ENCODE assay signal across 1 cellular context in the genomic region with DNA sequence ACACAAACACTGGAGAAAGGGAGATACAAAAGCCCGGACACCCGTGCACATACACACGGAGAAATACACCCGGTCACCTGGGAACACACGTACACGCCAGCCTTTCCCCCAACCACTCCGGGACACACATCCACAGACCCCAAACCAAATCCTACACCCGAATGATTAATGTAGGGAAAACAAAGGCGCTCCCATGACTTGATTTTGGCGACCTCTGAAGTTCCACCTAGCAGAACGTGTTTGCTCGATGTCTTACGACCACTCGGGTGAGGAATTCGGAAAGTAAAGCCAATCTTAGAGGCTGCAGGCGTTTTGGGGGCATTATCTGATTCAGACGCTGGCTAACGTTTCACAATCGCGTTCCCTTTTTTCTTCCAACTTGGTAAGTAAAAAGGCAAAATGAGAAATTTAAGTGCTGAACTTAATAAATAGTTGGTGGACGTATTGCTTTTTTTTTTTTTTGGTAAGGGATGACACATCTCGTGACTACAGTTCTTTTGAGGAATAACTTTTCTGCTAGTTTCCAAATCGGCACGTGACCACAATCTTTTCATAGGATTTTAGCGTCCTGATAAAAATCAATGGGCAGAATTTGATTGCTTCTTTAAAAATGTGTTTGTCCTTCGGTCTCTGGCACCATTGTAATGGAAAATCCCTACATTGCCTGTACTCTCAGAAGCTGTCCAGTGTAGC.
TF ChIP-seq lines count a peak whose summit lies in the region.

No MANE protein-coding gene starts in this region.

TF ChIP-seq in H1, 55 proteins besides CTCF, POLR2A, EP300 and RAD21:
- peak; percentile 51 for TF ChIP-seq SAP30 (IDR thresholded peaks at IDR 0.05; ENCODE audit: insufficient read depth, insufficient replicate concordance, low read length)
- TF ChIP-seq CHD1 (IDR thresholded peaks at IDR 0.05; ENCODE audit: low read depth, low read length) = no peak
- no peak for TF ChIP-seq SP2 (IDR thresholded peaks at IDR 0.05; ENCODE audit: low read length)
- no peak for TF ChIP-seq MAFK (IDR thresholded peaks at IDR 0.05; ENCODE audit: low read depth, low read length)
- no peak for TF ChIP-seq JUND (IDR thresholded peaks at IDR 0.05; ENCODE audit: low read length)
- no peak for TF ChIP-seq FOSL1 (IDR thresholded peaks at IDR 0.05; ENCODE audit: insufficient read depth, low read depth, low read length)
- TF ChIP-seq HDAC6 (IDR thresholded peaks at IDR 0.05; ENCODE audit: low read depth, low read length) = no peak
- no peak for TF ChIP-seq EGR1 (IDR thresholded peaks at IDR 0.05; ENCODE audit: borderline replicate concordance, low read depth, low read length)
- TF ChIP-seq TEAD4 (IDR thresholded peaks at IDR 0.05; ENCODE audit: low read depth, low read length) = no peak
